In the genomic region with DNA sequence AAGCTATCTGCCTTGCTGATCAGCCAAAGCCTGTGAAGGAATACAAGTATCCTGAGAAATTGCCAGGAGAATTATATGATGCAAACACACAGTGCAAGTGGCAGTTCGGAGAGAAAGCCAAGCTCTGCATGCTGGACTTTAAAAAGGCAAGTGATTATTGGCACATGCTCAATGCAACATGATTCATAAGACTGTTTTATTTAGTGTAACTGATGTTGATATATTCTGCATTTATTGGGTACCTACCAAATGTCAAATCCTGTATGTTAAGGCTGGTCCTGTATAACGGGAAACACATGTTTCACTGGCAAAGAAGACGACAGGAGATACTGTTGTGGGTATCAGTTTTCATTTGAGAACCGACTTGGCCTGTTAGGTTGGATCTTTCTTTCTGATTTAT, we compare ENCODE assay signal across 26 cellular contexts.
DNase-seq lines count a peak whose midpoint lies in the region; ATAC-seq and TF ChIP-seq lines count a peak whose summit lies in the region.
"Had no signal": no experiment of that assay in that cellular context is flagged by ENCODE, and none has a peak within 500 bp of the region (broad histone marks: within the 10 kb centered on the region; RNA-seq: fewer than 3 reads in every experiment).

No MANE protein-coding gene starts in this region.

- CTCF ChIA-PET in BJ (lab: Yijun Ruan, JAX) = no interaction called here

- H3K27me3 Mint-ChIP-seq in progenitor cell of endocrine pancreas = no peaks in the 10 kb centered on the region
- no peaks in the 10 kb centered on the region for H3K27me3 Mint-ChIP-seq in activated T-helper 2 cell treated with anti-CD3 and anti-CD28 coated beads, Interferon-gamma antibody, Interleukin-2, Interleukin-4, amounts not matched to agents 10 μg/mL and 5 μg/mL and 100 μg/mL, durations not matched to agents 14 hours and 24 hours and 36 hours (ENCODE audit: low read depth)
- H3K27me3 Mint-ChIP-seq: activated CD4-positive, alpha-beta memory T cell treated with anti-CD3 and anti-CD28 coated beads, Interleukin-2, amount 10 ng/mL, durations not matched to agents 7 days and 5 days; activated naive CD8-positive, alpha-beta T cell treated with anti-CD3 and anti-CD28 coated beads, Interleukin-2, amount 10 ng/mL, durations not matched to agents 7 days and 5 days; effector memory CD8-positive, alpha-beta T cell; IgD-negative memory B cell had no signal

- no peak overlapping the region for H3K27ac ChIP-seq in fibroblast of lung (ENCODE audit: insufficient read depth, low read length)
- H3K27ac ChIP-seq: C4-2B, neutrophil, Peyer's patch, skin epidermis had no signal

- H3K27ac Mint-ChIP-seq in progenitor cell of endocrine pancreas = peak overlapping the region; percentile 80
- H3K27ac Mint-ChIP-seq in activated T-helper 2 cell treated with anti-CD3 and anti-CD28 coated beads, Interferon-gamma antibody, Interleukin-2, Interleukin-4, amounts not matched to agents 10 μg/mL and 5 μg/mL and 100 μg/mL, durations not matched to agents 14 hours and 24 hours and 36 hours = no peak overlapping the region
- H3K27ac Mint-ChIP-seq: activated CD4-positive, alpha-beta memory T cell treated with anti-CD3 and anti-CD28 coated beads, Interleukin-2, amount 10 ng/mL, durations not matched to agents 7 days and 5 days; activated naive CD8-positive, alpha-beta T cell treated with anti-CD3 and anti-CD28 coated beads, Interleukin-2, amount 10 ng/mL, durations not matched to agents 7 days and 5 days; effector memory CD8-positive, alpha-beta T cell; IgD-negative memory B cell; T-cell had no signal

- H3K9me3 ChIP-seq in fibroblast of lung (ENCODE audit: control insufficient read depth, insufficient read depth, low read depth, low read length) = no peaks in the 10 kb centered on the region
- H3K9me3 ChIP-seq: HAP-1, neutrophil, Peyer's patch had no signal

- no peaks in the 10 kb centered on the region for H4K20me1 ChIP-seq in fibroblast of lung (ENCODE audit: control insufficient read depth, extremely low read depth, insufficient read depth, low read length)

- H3K9ac ChIP-seq in fibroblast of lung (ENCODE audit: insufficient read depth, low read length) = no peak overlapping the region

- peaks cover 7% of the 10 kb centered on the region for H3K4me1 Mint-ChIP-seq in progenitor cell of endocrine pancreas (ENCODE audit: low read depth)
- no peaks in the 10 kb centered on the region for H3K4me1 Mint-ChIP-seq in activated T-helper 2 cell treated with anti-CD3 and anti-CD28 coated beads, Interferon-gamma antibody, Interleukin-2, Interleukin-4, amounts not matched to agents 10 μg/mL and 5 μg/mL and 100 μg/mL, durations not matched to agents 14 hours and 24 hours and 36 hours (ENCODE audit: low read depth)
- H3K4me1 Mint-ChIP-seq: activated CD4-positive, alpha-beta memory T cell treated with anti-CD3 and anti-CD28 coated beads, Interleukin-2, amount 10 ng/mL, durations not matched to agents 7 days and 5 days; activated naive CD8-positive, alpha-beta T cell treated with anti-CD3 and anti-CD28 coated beads, Interleukin-2, amount 10 ng/mL, durations not matched to agents 7 days and 5 days; IgD-negative memory B cell; T-cell had no signal

- H3K4me2 ChIP-seq in fibroblast of lung (ENCODE audit: extremely low read depth, insufficient read depth, low read length) = no peak overlapping the region

- H3K27me3 ChIP-seq in BJ (ENCODE audit: control insufficient read depth, insufficient read depth, low read length) = no peaks in the 10 kb centered on the region
- H3K27me3 ChIP-seq in fibroblast of lung (ENCODE audit: control insufficient read depth, insufficient read depth, low read length) = no peaks in the 10 kb centered on the region
- H3K27me3 ChIP-seq: neutrophil, Peyer's patch had no signal

- H3K4me3 ChIP-seq in BJ (ENCODE audit: low read depth, low read length) (no peak overlapping the region), fibroblast of lung (replicated peaks in 1 of 4; ENCODE audit: control extremely low read depth in 1 of 4, insufficient read depth in 1 of 4, low read depth in 3 of 4, low read length in 4 of 4) (no peak overlapping the region)
- H3K4me3 ChIP-seq: HAP-1, Peyer's patch, skin epidermis had no signal

- POLR2A ChIA-PET in BJ (lab: Charles Lee) = no interaction called here

- peaks cover 6% of the 10 kb centered on the region for H3K9me3 Mint-ChIP-seq in progenitor cell of endocrine pancreas (ENCODE audit: low read depth)
- no peaks in the 10 kb centered on the region for H3K9me3 Mint-ChIP-seq in activated T-helper 2 cell treated with anti-CD3 and anti-CD28 coated beads, Interferon-gamma antibody, Interleukin-2, Interleukin-4, amounts not matched to agents 10 μg/mL and 5 μg/mL and 100 μg/mL, durations not matched to agents 14 hours and 24 hours and 36 hours
- H3K9me3 Mint-ChIP-seq: activated CD4-positive, alpha-beta memory T cell treated with anti-CD3 and anti-CD28 coated beads, Interleukin-2, amount 10 ng/mL, durations not matched to agents 7 days and 5 days; activated naive CD8-positive, alpha-beta T cell treated with anti-CD3 and anti-CD28 coated beads, Interleukin-2, amount 10 ng/mL, durations not matched to agents 7 days and 5 days; effector memory CD8-positive, alpha-beta T cell had no signal

- H3K4me3 Mint-ChIP-seq in progenitor cell of endocrine pancreas (ENCODE audit: low read depth) = no peak overlapping the region
- H3K4me3 Mint-ChIP-seq in activated T-helper 2 cell treated with anti-CD3 and anti-CD28 coated beads, Interferon-gamma antibody, Interleukin-2, Interleukin-4, amounts not matched to agents 10 μg/mL and 5 μg/mL and 100 μg/mL, durations not matched to agents 14 hours and 24 hours and 36 hours (ENCODE audit: low read depth) = no peak overlapping the region
- H3K4me3 Mint-ChIP-seq: activated CD4-positive, alpha-beta memory T cell treated with anti-CD3 and anti-CD28 coated beads, Interleukin-2, amount 10 ng/mL, durations not matched to agents 7 days and 5 days; activated naive CD8-positive, alpha-beta T cell treated with anti-CD3 and anti-CD28 coated beads, Interleukin-2, amount 10 ng/mL, durations not matched to agents 7 days and 5 days; effector memory CD8-positive, alpha-beta T cell; IgD-negative memory B cell; T-cell had no signal

- peak; percentile 6 for DNase-seq in BJ (ENCODE audit: low read depth)
- DNase-seq in fibroblast of lung (ENCODE audit: low read depth in 2 of 2) = peak; percentile 55 to 69
- no peak for DNase-seq in progenitor cell of endocrine pancreas (ENCODE audit: low spot score, unreplicated experiment)
- DNase-seq in midbrain (lab: John Stamatoyannopoulos, UW) = no peak
- DNase-seq in activated T-helper 2 cell treated with anti-CD3 and anti-CD28 coated beads, Interferon-gamma antibody, Interleukin-2, Interleukin-4, amounts not matched to agents 10 μg/mL and 5 μg/mL and 100 μg/mL, durations not matched to agents 14 hours and 24 hours and 36 hours (ENCODE audit: low spot score) = no peak
- DNase-seq: activated CD4-positive, alpha-beta memory T cell treated with anti-CD3 and anti-CD28 coated beads, Interleukin-2, amount 10 ng/mL, durations not matched to agents 7 days and 5 days; activated CD4-positive, CD25-positive, alpha-beta regulatory T cell treated with anti-CD3 and anti-CD28 coated beads, Interleukin-2, amount 50 U/mL, for 72 hours; activated effector memory CD4-positive, alpha-beta T cell treated with Interleukin-2 at 50 U/mL for 16 hours; activated naive CD8-positive, alpha-beta T cell treated with anti-CD3 and anti-CD28 coated beads, Interleukin-2, amount 10 ng/mL, durations not matched to agents 7 days and 5 days; effector memory CD8-positive, alpha-beta T cell; kidney glomerular epithelial cell; mammary epithelial cell; MM.1S; NCI-H1417 treated with DMSO at 0.1 percent for 48 hours; NCI-H2107; NCI-H510A; Peyer's patch; stimulated activated CD4-positive, alpha-beta T cell treated with anti-CD3 and anti-CD28 coated beads, Interleukin-1b, Interleukin-23, amount 100 ng/mL, for 48 hours; T-cell had no signal

- no peaks in the 10 kb centered on the region for H3K4me1 ChIP-seq in fibroblast of lung (ENCODE audit: control insufficient read depth, extremely low read depth, insufficient read depth, low read length)
- H3K4me1 ChIP-seq: HAP-1, Peyer's patch had no signal

- no peak for ATAC-seq in HG03571 (IDR thresholded peaks at IDR 0.05; ENCODE audit: unreplicated experiment)
- ATAC-seq: effector memory CD8-positive, alpha-beta T cell; T-cell had no signal

- H3K79me2 ChIP-seq in fibroblast of lung (ENCODE audit: control insufficient read depth, insufficient read depth, low read length) = no peaks in the 10 kb centered on the region

- no peak for TF ChIP-seq CTCF in BJ (IDR thresholded peaks at IDR 0.05; ENCODE audit: insufficient read depth, low read depth, low read length)
- TF ChIP-seq CTCF in fibroblast of lung (conservative IDR thresholded peaks at IDR 0.05 in 1 of 2, IDR thresholded peaks at IDR 0.05 in 1 of 2; ENCODE audit: low read depth in 1 of 2, low read length in 2 of 2) = no peak
- TF ChIP-seq CTCF in progenitor cell of endocrine pancreas (IDR thresholded peaks at IDR 0.05; ENCODE audit: unreplicated experiment) = no peak

- H3K36me3 ChIP-seq in BJ (ENCODE audit: control insufficient read depth, insufficient read depth, low read length) (no peaks in the 10 kb centered on the region), fibroblast of lung (ENCODE audit: control insufficient read depth, insufficient read depth, low read length) (no peaks in the 10 kb centered on the region)
- H3K36me3 ChIP-seq: HAP-1, neutrophil, Peyer's patch had no signal

- H3K36me3 Mint-ChIP-seq in progenitor cell of endocrine pancreas (ENCODE audit: insufficient read depth) = peaks cover 26% of the 10 kb centered on the region
- no peaks in the 10 kb centered on the region for H3K36me3 Mint-ChIP-seq in activated T-helper 2 cell treated with anti-CD3 and anti-CD28 coated beads, Interferon-gamma antibody, Interleukin-2, Interleukin-4, amounts not matched to agents 10 μg/mL and 5 μg/mL and 100 μg/mL, durations not matched to agents 14 hours and 24 hours and 36 hours (ENCODE audit: low read depth)
- H3K36me3 Mint-ChIP-seq: activated naive CD8-positive, alpha-beta T cell treated with anti-CD3 and anti-CD28 coated beads, Interleukin-2, amount 10 ng/mL, durations not matched to agents 7 days and 5 days; IgD-negative memory B cell; T-cell had no signal

- intact Hi-C loops in activated T-helper 2 cell treated with anti-CD3 and anti-CD28 coated beads, Interferon-gamma antibody, Interleukin-2, Interleukin-4, amounts not matched to agents 10 μg/mL and 5 μg/mL and 100 μg/mL, durations not matched to agents 14 hours and 24 hours and 36 hours (cut with micrococcal nuclease) = no loop called here

- H2AFZ ChIP-seq in fibroblast of lung (ENCODE audit: low read length) = no peak overlapping the region

TF ChIP-seq in PFSK-1, 5 proteins besides CTCF, POLR2A, EP300 and RAD21:
- TF ChIP-seq SIN3A (IDR thresholded peaks at IDR 0.05; ENCODE audit: borderline replicate concordance, insufficient read depth, low read length) (0 out of 2 replicates have a peak, but pooled peaks have one; percentile 22), POLR2AphosphoS5 (IDR thresholded peaks at IDR 0.05; ENCODE audit: low read depth, low read length) (no peak)

Comparison
In these comparisons a context has a peak if more than half of its experiments do, and no peak if none do; other contexts are left out.
1. DNase-seq: peak in BJ (single experiment) and fibroblast of lung (2 of 2); none in progenitor cell of endocrine pancreas (single experiment), midbrain (single experiment) and activated T-helper 2 cell treated with anti-CD3 and anti-CD28 coated beads, Interferon-gamma antibody, Interleukin-2, Interleukin-4, amounts not matched to agents 10 μg/mL and 5 μg/mL and 100 μg/mL, durations not matched to agents 14 hours and 24 hours and 36 hours (single experiment).